13 cellular contexts compared by ENCODE assay signal in the genomic region with DNA sequence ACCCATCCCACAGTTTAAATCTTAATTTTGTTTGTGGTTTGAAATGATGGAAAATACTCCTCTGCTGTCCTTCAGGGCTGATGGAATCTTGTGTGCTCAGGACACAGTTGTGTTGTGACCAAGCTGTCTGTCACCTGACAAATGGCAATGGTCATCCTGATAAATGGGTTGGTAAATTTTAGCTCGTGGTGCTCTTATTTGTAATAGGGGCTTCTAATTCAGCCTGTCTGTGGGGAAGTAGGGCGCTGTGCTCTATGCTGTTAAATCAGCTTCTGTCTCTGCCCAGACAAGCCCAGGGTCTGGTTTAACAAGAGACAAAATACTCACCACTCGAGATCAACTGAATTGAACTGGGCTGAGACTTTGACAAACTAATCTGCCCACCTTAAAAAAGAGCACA. TPM values are rescaled to one million over a fixed set of nuclear protein-coding genes. Genes with fewer than 3 reads are reported as not detected.
DNase-seq lines count a peak whose midpoint lies in the region; ATAC-seq and TF ChIP-seq lines count a peak whose summit lies in the region.
"Had no signal": no experiment of that assay in that cellular context is flagged by ENCODE, and none has a peak within 500 bp of the region (broad histone marks: within the 10 kb centered on the region; RNA-seq: fewer than 3 reads in every experiment).

No MANE protein-coding gene starts in this region.

- H3K9me3 Mint-ChIP-seq in HFFc6, result no peaks in the 10 kb centered on the region
- no peaks in the 10 kb centered on the region for H3K9me3 Mint-ChIP-seq in osteocyte (ENCODE audit: unreplicated experiment)
- H3K9me3 Mint-ChIP-seq: CD8-positive, alpha-beta T cell; effector memory CD8-positive, alpha-beta T cell had no signal

- peak overlapping the region; percentile 27; the same call in 1 of the 2 replicates for H3K27ac Mint-ChIP-seq in HFFc6
- H3K27ac Mint-ChIP-seq in osteocyte (ENCODE audit: unreplicated experiment), result peak overlapping the region; percentile 63
- H3K27ac Mint-ChIP-seq: CD8-positive, alpha-beta T cell; effector memory CD8-positive, alpha-beta T cell had no signal

- DNase-seq in HFFc6 (no peak), fibroblast of peridontal ligament (ENCODE audit: extremely low read depth) (peak; percentile 21), osteocyte (ENCODE audit: extremely low spot score, unreplicated experiment) (no peak)
- DNase-seq in stimulated activated CD4-positive, alpha-beta T cell treated with anti-CD3 and anti-CD28 coated beads, Interleukin-12 subunit alpha, Interleukin-12 subunit beta, amount 100 ng/mL, for 4 hours, result no peak
- DNase-seq in activated CD4-positive, CD25-positive, alpha-beta regulatory T cell (lab: John Stamatoyannopoulos, UW), result no peak
- DNase-seq: CD8-positive, alpha-beta T cell; effector memory CD8-positive, alpha-beta T cell; KBM-7; NCI-H187; OCI-M1; retina had no signal

- H3K4me1 Mint-ChIP-seq in HFFc6 (ENCODE audit: low read depth) (peaks cover 65% of the 10 kb centered on the region), osteocyte (ENCODE audit: unreplicated experiment) (peaks cover 67% of the 10 kb centered on the region)

- TF ChIP-seq CTCF in HFFc6 (IDR thresholded peaks at IDR 0.05) (no peak), VCaP (conservative IDR thresholded peaks at IDR 0.05) (no peak), osteocyte (IDR thresholded peaks at IDR 0.05) (no peak)

- ATAC-seq in GM18870 (IDR thresholded peaks at IDR 0.05; ENCODE audit: unreplicated experiment), result no peak
- ATAC-seq: CD8-positive, alpha-beta T cell; effector memory CD8-positive, alpha-beta T cell had no signal

- H3K36me3 Mint-ChIP-seq in HFFc6 (ENCODE audit: low read depth), result no peaks in the 10 kb centered on the region
- H3K36me3 Mint-ChIP-seq in osteocyte (ENCODE audit: unreplicated experiment), result peaks cover 3% of the 10 kb centered on the region
- H3K36me3 Mint-ChIP-seq: CD8-positive, alpha-beta T cell had no signal

- H3K27me3 Mint-ChIP-seq in HFFc6 (ENCODE audit: insufficient read depth) (no peaks in the 10 kb centered on the region), osteocyte (ENCODE audit: unreplicated experiment) (no peaks in the 10 kb centered on the region)
- H3K27me3 Mint-ChIP-seq: effector memory CD8-positive, alpha-beta T cell had no signal

- peak overlapping the region; percentile 26; the same call in 1 of the 2 replicates for H3K27ac ChIP-seq in VCaP

- H3K4me3 Mint-ChIP-seq in HFFc6 (no peak overlapping the region), osteocyte (ENCODE audit: unreplicated experiment) (no peak overlapping the region)
- H3K4me3 Mint-ChIP-seq: CD8-positive, alpha-beta T cell; effector memory CD8-positive, alpha-beta T cell had no signal

RNA-seq across cellular contexts. Expression of gene LRRTM2, which starts 4.5 kb away (rescaled TPM):
- total RNA-seq in HFFc6 (2021; fragmentation: NEBNext Ultra II Directional; extraction: Animal tissue kit (Norgen Biotek cat#: 25700)), result 1 to 10 TPM in 1 of 6 experiments, under 1 TPM in 5; 0.20 to 1.0 (median 0.25) TPM
- not detected in 2 replicates for total RNA-seq in osteocyte
